1 cellular context compared by ENCODE assay signal in genomic region chr4:107891299-107891698, GRCh38.
TF ChIP-seq lines count a peak whose summit lies in the region.

No MANE protein-coding gene starts in this region.

TF ChIP-seq in H1, 55 proteins besides CTCF, POLR2A, EP300 and RAD21:
- no peak for TF ChIP-seq GTF2F1 (IDR thresholded peaks at IDR 0.05; ENCODE audit: borderline replicate concordance, low read depth, low read length)
- no peak for TF ChIP-seq SRF (IDR thresholded peaks at IDR 0.05; ENCODE audit: low read depth, low read length)
- no peak for TF ChIP-seq MAX (IDR thresholded peaks at IDR 0.05)
- 0 out of 2 replicates have a peak, but pooled peaks have one; percentile 32 for TF ChIP-seq CEBPB (IDR thresholded peaks at IDR 0.05; ENCODE audit: low read depth, low read length)
